ENCODE assay signal across 24 cellular contexts in genomic region chr22:32556150-32556549, GRCh38.
"Had no signal": no experiment of that assay in that cellular context is flagged by ENCODE, and none has a peak within 500 bp of the region (broad histone marks: within the 10 kb centered on the region; RNA-seq: fewer than 3 reads in every experiment).

No MANE protein-coding gene starts in this region.

- ATAC-seq: activated CD8-positive, alpha-beta T cell treated with anti-CD3 and anti-CD28 coated beads for 36 hours; activated naive CD8-positive, alpha-beta T cell treated with anti-CD3 and anti-CD28 coated beads, Interleukin-2, amount 50 U/mL, for 24 hours; heart left ventricle; natural killer cell treated with Interleukin-12 subunit alpha and Interleukin-12 subunit beta and Interleukin-15 and Interleukin-18, amount 100 ng/mL, for 72 hours; right lobe of liver; stimulated activated memory B cell treated with anti-CD40 and anti-IgM and Interleukin-4, amounts not matched to agents 10 μg/mL and 1 μg/mL and 100 μg/mL, for 72 hours; stimulated activated naive CD8-positive, alpha-beta T cell treated with anti-CD3 and anti-CD28 coated beads, Interleukin-15, amount 100 ng/mL, for 72 hours had no signal

- H3K4me1 Mint-ChIP-seq: activated CD4-positive, alpha-beta T cell treated with anti-CD3 and anti-CD28 coated beads, Interleukin-2, amount 10 ng/mL, durations not matched to agents 7 days and 5 days; activated naive CD4-positive, alpha-beta T cell treated with anti-CD3 and anti-CD28 coated beads, Interleukin-2, amount 50 U/mL, for 24 hours; activated naive CD8-positive, alpha-beta T cell treated with anti-CD3 and anti-CD28 coated beads, Interleukin-2, amount 50 U/mL, for 24 hours; stimulated activated memory B cell treated with anti-CD40 and anti-IgM and Interleukin-4, amounts not matched to agents 10 μg/mL and 1 μg/mL and 100 μg/mL, for 72 hours; stimulated activated naive CD8-positive, alpha-beta T cell treated with anti-CD3 and anti-CD28 coated beads, Interleukin-15, amount 100 ng/mL, for 72 hours had no signal

- H3K27ac Mint-ChIP-seq: activated CD4-positive, alpha-beta T cell treated with anti-CD3 and anti-CD28 coated beads, Interleukin-2, amount 10 ng/mL, durations not matched to agents 7 days and 5 days; activated CD8-positive, alpha-beta T cell treated with anti-CD3 and anti-CD28 coated beads for 36 hours; activated naive CD4-positive, alpha-beta T cell treated with anti-CD3 and anti-CD28 coated beads, Interleukin-2, amount 50 U/mL, for 24 hours; activated naive CD8-positive, alpha-beta T cell treated with anti-CD3 and anti-CD28 coated beads, Interleukin-2, amount 50 U/mL, for 24 hours; activated T-helper 2 cell treated with anti-CD3 and anti-CD28 coated beads, Interferon-gamma antibody, Interleukin-2, Interleukin-4, amounts not matched to agents 10 μg/mL and 5 μg/mL and 100 μg/mL, durations not matched to agents 14 hours and 24 hours and 36 hours; natural killer cell treated with Interleukin-12 subunit alpha and Interleukin-12 subunit beta and Interleukin-15 and Interleukin-18, amount 100 ng/mL, for 72 hours; stimulated activated memory B cell treated with anti-CD40 and anti-IgM and Interleukin-4, amounts not matched to agents 10 μg/mL and 1 μg/mL and 100 μg/mL, for 72 hours; stimulated activated naive CD8-positive, alpha-beta T cell treated with anti-CD3 and anti-CD28 coated beads, Interleukin-15, amount 100 ng/mL, for 72 hours; T-helper 1 cell treated with Interleukin-12 subunit alpha and Interleukin-12 subunit beta and Interleukin-4 antibody, amounts not matched to agents 30 μg/mL and 1 μg/mL, for 36 hours had no signal

- H3K4me3 Mint-ChIP-seq: activated CD4-positive, alpha-beta T cell treated with anti-CD3 and anti-CD28 coated beads, Interleukin-2, amount 10 ng/mL, durations not matched to agents 7 days and 5 days; activated CD8-positive, alpha-beta T cell treated with anti-CD3 and anti-CD28 coated beads for 36 hours; activated naive CD4-positive, alpha-beta T cell treated with anti-CD3 and anti-CD28 coated beads, Interleukin-2, amount 50 U/mL, for 24 hours; activated naive CD8-positive, alpha-beta T cell treated with anti-CD3 and anti-CD28 coated beads, Interleukin-2, amount 50 U/mL, for 24 hours; natural killer cell treated with Interleukin-12 subunit alpha and Interleukin-12 subunit beta and Interleukin-15 and Interleukin-18, amount 100 ng/mL, for 72 hours; stimulated activated memory B cell treated with anti-CD40 and anti-IgM and Interleukin-4, amounts not matched to agents 10 μg/mL and 1 μg/mL and 100 μg/mL, for 72 hours; stimulated activated naive CD8-positive, alpha-beta T cell treated with anti-CD3 and anti-CD28 coated beads, Interleukin-15, amount 100 ng/mL, for 72 hours; T-helper 1 cell treated with Interleukin-12 subunit alpha and Interleukin-12 subunit beta and Interleukin-4 antibody, amounts not matched to agents 30 μg/mL and 1 μg/mL, for 36 hours had no signal

- H3K27me3 ChIP-seq: heart left ventricle, right lobe of liver, tibial artery had no signal

- H3K36me3 ChIP-seq: heart left ventricle, right lobe of liver, tibial artery had no signal

- H3K36me3 Mint-ChIP-seq: activated naive CD4-positive, alpha-beta T cell treated with anti-CD3 and anti-CD28 coated beads, Interleukin-2, amount 50 U/mL, for 24 hours; natural killer cell treated with Interleukin-12 subunit alpha and Interleukin-12 subunit beta and Interleukin-15 and Interleukin-18, amount 100 ng/mL, for 72 hours; stimulated activated memory B cell treated with anti-CD40 and anti-IgM and Interleukin-4, amounts not matched to agents 10 μg/mL and 1 μg/mL and 100 μg/mL, for 72 hours had no signal

- H3K4me3 ChIP-seq: heart left ventricle, lung, right lobe of liver, skin epidermis, tibial artery had no signal

- H3K27ac ChIP-seq: heart left ventricle, right lobe of liver, tibial artery had no signal

- DNase-seq: activated CD4-positive, alpha-beta T cell treated with anti-CD3 and anti-CD28 coated beads, Interleukin-2, amount 10 ng/mL, durations not matched to agents 7 days and 5 days; activated CD4-positive, CD25-positive, alpha-beta regulatory T cell treated with anti-CD3 and anti-CD28 coated beads, Interleukin-2, amount 50 U/mL, for 72 hours; activated CD8-positive, alpha-beta T cell treated with anti-CD3 and anti-CD28 coated beads for 36 hours; activated naive CD8-positive, alpha-beta T cell treated with anti-CD3 and anti-CD28 coated beads, Interleukin-2, amount 50 U/mL, for 24 hours; activated T-cell treated with anti-CD3 and anti-CD28 coated beads, Interleukin-2, amount 50 U/mL, for 48 hours; amygdala; caudate nucleus; foreskin fibroblast; heart left ventricle; mesendoderm; right lobe of liver; stimulated activated CD4-positive, alpha-beta T cell treated with anti-CD3 and anti-CD28 coated beads, Interleukin-1b, Interleukin-23, amount 100 ng/mL, for 48 hours; stimulated activated CD4-positive, alpha-beta T cell treated with anti-CD3 and anti-CD28 coated beads, Interleukin-4, amount 100 ng/mL, for 4 hours; stimulated activated CD8-positive, alpha-beta memory T cell treated with anti-CD3 and anti-CD28 coated beads, Interleukin-4, amount 100 ng/mL, for 48 hours; stimulated activated naive CD8-positive, alpha-beta T cell treated with anti-CD3 and anti-CD28 coated beads, Interleukin-15, amount 100 ng/mL, for 72 hours; T-helper 9 cell; tibial artery had no signal

- H3K9me3 Mint-ChIP-seq: activated CD4-positive, alpha-beta T cell treated with anti-CD3 and anti-CD28 coated beads, Interleukin-2, amount 10 ng/mL, durations not matched to agents 7 days and 5 days; activated CD8-positive, alpha-beta T cell treated with anti-CD3 and anti-CD28 coated beads for 36 hours; activated naive CD4-positive, alpha-beta T cell treated with anti-CD3 and anti-CD28 coated beads, Interleukin-2, amount 50 U/mL, for 24 hours; activated naive CD8-positive, alpha-beta T cell treated with anti-CD3 and anti-CD28 coated beads, Interleukin-2, amount 50 U/mL, for 24 hours; activated T-helper 2 cell treated with anti-CD3 and anti-CD28 coated beads, Interferon-gamma antibody, Interleukin-2, Interleukin-4, amounts not matched to agents 10 μg/mL and 5 μg/mL and 100 μg/mL, durations not matched to agents 14 hours and 24 hours and 36 hours; natural killer cell treated with Interleukin-12 subunit alpha and Interleukin-12 subunit beta and Interleukin-15 and Interleukin-18, amount 100 ng/mL, for 72 hours; stimulated activated memory B cell treated with anti-CD40 and anti-IgM and Interleukin-4, amounts not matched to agents 10 μg/mL and 1 μg/mL and 100 μg/mL, for 72 hours; stimulated activated naive CD8-positive, alpha-beta T cell treated with anti-CD3 and anti-CD28 coated beads, Interleukin-15, amount 100 ng/mL, for 72 hours; T-helper 1 cell treated with Interleukin-12 subunit alpha and Interleukin-12 subunit beta and Interleukin-4 antibody, amounts not matched to agents 30 μg/mL and 1 μg/mL, for 36 hours had no signal

- H3K27me3 Mint-ChIP-seq: activated naive CD4-positive, alpha-beta T cell treated with anti-CD3 and anti-CD28 coated beads, Interleukin-2, amount 50 U/mL, for 24 hours had no signal

- H3K9me3 ChIP-seq: heart left ventricle, right lobe of liver, tibial artery had no signal

- H3K4me1 ChIP-seq: right lobe of liver had no signal
